21 cellular contexts compared by ENCODE assay signal in the genomic region with DNA sequence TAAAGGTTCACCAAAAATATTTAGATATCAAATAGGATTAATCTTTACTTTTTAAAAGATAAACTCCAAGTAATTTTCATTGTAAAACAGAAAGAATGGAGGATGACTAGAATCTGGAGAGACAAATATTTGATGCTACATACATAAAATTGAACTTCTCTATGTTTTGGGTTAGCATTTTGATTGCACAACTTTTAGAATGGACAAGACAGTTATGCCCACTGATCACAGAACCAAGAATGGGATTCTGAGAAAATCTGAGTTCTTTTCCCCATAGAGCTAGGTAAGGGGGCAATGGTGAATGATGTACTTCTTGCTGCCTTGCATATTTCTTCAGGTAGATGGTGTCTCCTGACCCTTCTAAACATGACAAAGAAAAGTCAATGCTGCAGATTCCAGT.
"Had no signal": no experiment of that assay in that cellular context is flagged by ENCODE, and none has a peak within 500 bp of the region (broad histone marks: within the 10 kb centered on the region; RNA-seq: fewer than 3 reads in every experiment).

No MANE protein-coding gene starts in this region.

- H3K4me3 ChIP-seq: adrenal gland, Peyer's patch, SJCRH30 had no signal

- H3K27ac ChIP-seq: adrenal gland, Peyer's patch, RWPE1, SJCRH30 had no signal

- H3K36me3 ChIP-seq: adrenal gland, Peyer's patch, SJCRH30 had no signal

- H3K9me3 ChIP-seq: adrenal gland, Peyer's patch, SJCRH30 had no signal

- DNase-seq: activated B cell treated with CpG ODN at 0.5 μM for 24 hours; activated CD4-positive, alpha-beta memory T cell treated with anti-CD3 and anti-CD28 coated beads, Interleukin-2, amount 10 ng/mL, durations not matched to agents 7 days and 5 days; activated CD4-positive, alpha-beta T cell treated with anti-CD3 and anti-CD28 coated beads for 1 hour; activated CD4-positive, alpha-beta T cell treated with anti-CD3 and anti-CD28 coated beads, Interleukin-2, amount 10 ng/mL, durations not matched to agents 7 days and 5 days; activated gamma-delta T cell treated with Interleukin-2 at 50 U/mL for 16 hours; activated naive CD4-positive, alpha-beta T cell treated with anti-CD3 and anti-CD28 coated beads, Interleukin-2, amount 10 ng/mL, durations not matched to agents 7 days and 5 days; activated naive CD8-positive, alpha-beta T cell treated with anti-CD3 and anti-CD28 coated beads, Interleukin-2, amount 10 ng/mL, durations not matched to agents 7 days and 5 days; activated T-cell treated with anti-CD3 and anti-CD28 coated beads for 4 hours; activated T-cell treated with anti-CD3 and anti-CD28 coated beads, Interleukin-2, amount 50 U/mL, for 72 hours; adrenal gland; anterior cingulate cortex; cerebellar nuclear complex; KG1; NCI-H1092; NCI-H2029; NCI-H2107; NCI-H226; Peyer's patch; Right ventricle myocardium superior; SJCRH30 had no signal

- H3K27me3 ChIP-seq: adrenal gland, Peyer's patch, SJCRH30 had no signal

- ATAC-seq: activated T-cell treated with anti-CD3 and anti-CD28 coated beads, Interleukin-2, amount 50 U/mL, for 72 hours had no signal

- H3K4me1 ChIP-seq: adrenal gland, Peyer's patch, SJCRH30 had no signal
